ENCODE assay signal across 32 cellular contexts in the genomic region with DNA sequence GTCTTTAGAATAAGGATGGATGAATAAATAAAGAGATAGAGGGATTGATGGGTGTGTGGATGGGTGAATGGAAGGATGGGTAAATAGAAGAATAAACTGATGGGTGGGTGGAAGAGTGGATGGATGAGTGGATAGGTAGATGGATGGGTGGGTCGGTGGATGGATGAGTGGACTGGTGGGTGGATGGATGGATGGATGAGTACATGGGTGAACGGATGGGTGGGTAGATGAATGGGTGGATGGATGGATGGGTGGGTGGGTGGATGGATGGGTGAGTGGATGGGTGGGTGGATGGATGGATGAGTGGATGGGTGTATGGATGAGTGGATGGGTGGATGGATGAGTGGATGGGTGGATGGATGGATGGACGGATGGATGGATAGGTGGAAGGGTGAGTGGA.
"Had no signal": no experiment of that assay in that cellular context is flagged by ENCODE, and none has a peak within 500 bp of the region (broad histone marks: within the 10 kb centered on the region; RNA-seq: fewer than 3 reads in every experiment).

No MANE protein-coding gene starts in this region.

- H3K36me3 ChIP-seq: adrenal gland, brain microvascular endothelial cell, breast epithelium had no signal

- DNase-seq: activated B cell treated with CpG ODN at 0.5 μM for 24 hours; activated CD4-positive, alpha-beta memory T cell treated with anti-CD3 and anti-CD28 coated beads for 36 hours; activated CD4-positive, alpha-beta T cell treated with anti-CD3 and anti-CD28 coated beads for 4 hours; activated CD4-positive, alpha-beta T cell treated with anti-CD3 and anti-CD28 coated beads, Interleukin-2, amount 10 ng/mL, durations not matched to agents 24 days and 14 days; activated CD4-positive, alpha-beta T cell treated with anti-CD3 and anti-CD28 coated beads, Interleukin-2, amount 50 U/mL, for 1 hour; activated CD4-positive, alpha-beta T cell treated with anti-CD3 and anti-CD28 coated beads, Interleukin-2, amount 50 U/mL, for 4 hours; activated CD4-positive, CD25-positive, alpha-beta regulatory T cell treated with anti-CD3 and anti-CD28 coated beads, Interleukin-2, amount 50 U/mL, for 72 hours; activated CD8-positive, alpha-beta memory T cell treated with anti-CD3 and anti-CD28 coated beads, Interleukin-2, amount 50 U/mL, for 4 hours; activated effector memory CD4-positive, alpha-beta T cell treated with anti-CD3 and anti-CD28 coated beads, Interleukin-2, amount 50 U/mL, for 16 hours; activated gamma-delta T cell treated with Interleukin-2 at 50 U/mL for 16 hours; activated naive CD4-positive, alpha-beta T cell; activated naive CD4-positive, alpha-beta T cell treated with anti-CD3 and anti-CD28 coated beads for 36 hours; activated naive CD4-positive, alpha-beta T cell treated with anti-CD3 and anti-CD28 coated beads, Interleukin-2, amount 50 U/mL, for 16 hours; activated naive CD8-positive, alpha-beta T cell treated with anti-CD3 and anti-CD28 coated beads for 36 hours; activated T-cell treated with anti-CD3 and anti-CD28 coated beads, Interleukin-2, amount 50 U/mL, for 24 hours; activated T-cell treated with anti-CD3 and anti-CD28 coated beads, Interleukin-2, amount 50 U/mL, for 48 hours; adrenal gland; amniotic stem cell; aorta; body of pancreas; brain microvascular endothelial cell; central memory CD4-positive, alpha-beta T cell; T-helper 1 cell; T-helper 2 cell; T-helper 9 cell had no signal

- H3K9me3 ChIP-seq: adrenal gland, body of pancreas, breast epithelium had no signal

- H3K9me3 Mint-ChIP-seq: activated naive CD4-positive, alpha-beta T cell treated with anti-CD3 and anti-CD28 coated beads for 36 hours; activated T-cell treated with anti-CD3 and anti-CD28 coated beads, Interleukin-2, amount 50 U/mL, for 24 hours; activated T-helper 17 cell treated with anti-CD3 and anti-CD28 coated beads, Interleukin-2, amount 50 U/mL, for 72 hours had no signal

- H3K27me3 ChIP-seq: adrenal gland, body of pancreas, brain microvascular endothelial cell, breast epithelium had no signal

- H3K27ac ChIP-seq: adrenal gland, body of pancreas, brain microvascular endothelial cell, breast epithelium, VCaP had no signal

- ATAC-seq: activated naive CD4-positive, alpha-beta T cell treated with anti-CD3 and anti-CD28 coated beads, Interleukin-2, amount 50 U/mL, for 72 hours; activated T-helper 17 cell treated with anti-CD3 and anti-CD28 coated beads, Interleukin-2, amount 50 U/mL, for 72 hours; body of pancreas had no signal

- H3K27ac Mint-ChIP-seq: activated B cell treated with CpG ODN at 0.5 μM for 24 hours; activated CD4-positive, alpha-beta memory T cell treated with anti-CD3 and anti-CD28 coated beads for 36 hours; activated CD4-positive, alpha-beta T cell treated with anti-CD3 and anti-CD28 coated beads, Interleukin-2, amount 10 ng/mL, durations not matched to agents 24 days and 14 days; activated naive CD4-positive, alpha-beta T cell treated with anti-CD3 and anti-CD28 coated beads for 36 hours; activated naive CD4-positive, alpha-beta T cell treated with anti-CD3 and anti-CD28 coated beads, Interleukin-2, amount 50 U/mL, for 72 hours; activated naive CD8-positive, alpha-beta T cell treated with anti-CD3 and anti-CD28 coated beads for 36 hours; activated T-cell treated with anti-CD3 and anti-CD28 coated beads, Interleukin-2, amount 50 U/mL, for 24 hours; activated T-helper 1 cell treated with anti-CD3 and anti-CD28 coated beads, Interleukin-12 subunit alpha, Interleukin-12 subunit beta, Interleukin-2, Interleukin-4 antibody, amounts not matched to agents 30 ng/mL and 10 ng/mL and 1 ng/mL, durations not matched to agents 14 hours and 24 hours and 36 hours; activated T-helper 17 cell treated with anti-CD3 and anti-CD28 coated beads, Interleukin-2, amount 50 U/mL, for 72 hours; T-helper 1 cell treated with Interleukin-12 subunit alpha and Interleukin-12 subunit beta and Interleukin-4 antibody, amounts not matched to agents 30 μg/mL and 1 μg/mL, for 36 hours; T-helper 2 cell treated with Interferon-gamma antibody and Interleukin-4, amounts not matched to agents 5 μg/mL and 100 μg/mL, for 36 hours had no signal

- H3K4me1 ChIP-seq: adrenal gland, breast epithelium had no signal

- H3K4me1 Mint-ChIP-seq: activated B cell treated with CpG ODN at 0.5 μM for 24 hours; activated naive CD8-positive, alpha-beta T cell treated with anti-CD3 and anti-CD28 coated beads for 36 hours; activated T-helper 17 cell treated with anti-CD3 and anti-CD28 coated beads, Interleukin-2, amount 50 U/mL, for 72 hours had no signal

- H3K27me3 Mint-ChIP-seq: activated CD4-positive, alpha-beta memory T cell treated with anti-CD3 and anti-CD28 coated beads for 36 hours; activated naive CD8-positive, alpha-beta T cell treated with anti-CD3 and anti-CD28 coated beads for 36 hours; activated T-cell treated with anti-CD3 and anti-CD28 coated beads, Interleukin-2, amount 50 U/mL, for 24 hours; activated T-helper 17 cell treated with anti-CD3 and anti-CD28 coated beads, Interleukin-2, amount 50 U/mL, for 72 hours had no signal

- H3K4me3 Mint-ChIP-seq: activated B cell treated with CpG ODN at 0.5 μM for 24 hours; activated CD4-positive, alpha-beta memory T cell treated with anti-CD3 and anti-CD28 coated beads for 36 hours; activated CD4-positive, alpha-beta T cell treated with anti-CD3 and anti-CD28 coated beads, Interleukin-2, amount 10 ng/mL, durations not matched to agents 24 days and 14 days; activated naive CD4-positive, alpha-beta T cell treated with anti-CD3 and anti-CD28 coated beads for 36 hours; activated naive CD8-positive, alpha-beta T cell treated with anti-CD3 and anti-CD28 coated beads for 36 hours; activated T-cell treated with anti-CD3 and anti-CD28 coated beads, Interleukin-2, amount 50 U/mL, for 24 hours; activated T-helper 1 cell treated with anti-CD3 and anti-CD28 coated beads, Interleukin-12 subunit alpha, Interleukin-12 subunit beta, Interleukin-2, Interleukin-4 antibody, amounts not matched to agents 30 ng/mL and 10 ng/mL and 1 ng/mL, durations not matched to agents 14 hours and 24 hours and 36 hours; activated T-helper 17 cell treated with anti-CD3 and anti-CD28 coated beads, Interleukin-2, amount 50 U/mL, for 72 hours; T-helper 1 cell treated with Interleukin-12 subunit alpha and Interleukin-12 subunit beta and Interleukin-4 antibody, amounts not matched to agents 30 μg/mL and 1 μg/mL, for 36 hours; T-helper 2 cell treated with Interferon-gamma antibody and Interleukin-4, amounts not matched to agents 5 μg/mL and 100 μg/mL, for 36 hours had no signal

- H3K4me3 ChIP-seq: adrenal gland, body of pancreas, breast epithelium had no signal
